ENCODE assay signal across 15 cellular contexts in genomic region chr5:68071731-68072130, GRCh38.
A peak's percentile ranks its signal among the peaks of the same experiment; 100 is the strongest.
DNase-seq lines count a peak whose midpoint lies in the region; ATAC-seq, FAIRE-seq and TF ChIP-seq lines count a peak whose summit lies in the region.
"Had no signal": no experiment of that assay in that cellular context is flagged by ENCODE, and none has a peak within 500 bp of the region (broad histone marks: within the 10 kb centered on the region; RNA-seq: fewer than 3 reads in every experiment).

No MANE protein-coding gene starts in this region.

- ATAC-seq in HG02870 (IDR thresholded peaks at IDR 0.05; ENCODE audit: unreplicated experiment): no peak

- H4K20me1 ChIP-seq in hepatocyte (ENCODE audit: insufficient read depth, poor library complexity, severe bottlenecking): no peaks in the 10 kb centered on the region

- no peaks in the 10 kb centered on the region for H3K79me2 ChIP-seq in hepatocyte

- DNase-seq in AG20443 (ENCODE audit: low spot score) (peak; percentile 50), GM19239 (ENCODE audit: insufficient read length, low spot score) (no peak), SK-N-DZ (ENCODE audit: low spot score) (peak; percentile 81), hepatocyte (ENCODE audit: low spot score) (no peak), amygdala (lab: John Stamatoyannopoulos, UW) (no peak), sigmoid colon (no peak)
- no peak for DNase-seq in stimulated activated naive CD4-positive, alpha-beta T cell treated with Interleukin-2 at 50 U/mL for 16 hours (lab: John Stamatoyannopoulos, UW)
- DNase-seq: activated CD4-positive, CD25-positive, alpha-beta regulatory T cell; anterior cingulate cortex; cortex of kidney; head of caudate nucleus; NCI-H2171 had no signal

- H3K9me3 ChIP-seq in hepatocyte (ENCODE audit: low read depth) (no peaks in the 10 kb centered on the region), sigmoid colon (no peaks in the 10 kb centered on the region)
- H3K9me3 ChIP-seq: right atrium auricular region had no signal

- 63% methylated on average over 6 of the region's 6 CpGs for WGBS in hepatocyte (ENCODE audit: low lambda C conversion rate, missing lambda C conversion rate)
- WGBS in sigmoid colon, 2 donors: 77 to 82% methylated on average over 6 of the region's 6 CpGs

- TF ChIP-seq POLR2A in sigmoid colon (IDR thresholded peaks at IDR 0.05): no peak

- H3K27me3 ChIP-seq in hepatocyte (no peaks in the 10 kb centered on the region), sigmoid colon (no peaks in the 10 kb centered on the region)
- H3K27me3 ChIP-seq: right atrium auricular region had no signal

- H3K27ac ChIP-seq in hepatocyte: peak overlapping the region; percentile 58
- H3K27ac ChIP-seq in sigmoid colon: peak overlapping the region in 1 of 4 donors; percentile 30
- H3K27ac ChIP-seq: epithelial cell of prostate had no signal

- H3K4me3 ChIP-seq in hepatocyte (no peak overlapping the region), sigmoid colon (no peak overlapping the region)
- H3K4me3 ChIP-seq: right atrium auricular region had no signal

- peak; percentile 18 for FAIRE-seq in GM19239 (lab: Jason Lieb, UNC)

- H3K36me3 ChIP-seq in hepatocyte (replicated peaks; ENCODE audit: insufficient read depth, low read depth): no peaks in the 10 kb centered on the region
- H3K36me3 ChIP-seq in sigmoid colon: no peaks in the 10 kb centered on the region
- H3K36me3 ChIP-seq: right atrium auricular region had no signal

- H3K9me2 ChIP-seq in hepatocyte (replicated peaks; ENCODE audit: insufficient read depth): no peaks in the 10 kb centered on the region

- TF ChIP-seq CTCF in hepatocyte (IDR thresholded peaks at IDR 0.05; ENCODE audit: poor library complexity) (no peak), sigmoid colon (IDR thresholded peaks at IDR 0.05) (no peak)

- TF ChIP-seq EP300 in sigmoid colon (IDR thresholded peaks at IDR 0.05): no peak

- H3K4me1 ChIP-seq in hepatocyte (ENCODE audit: insufficient read depth) (no peaks in the 10 kb centered on the region), sigmoid colon (no peaks in the 10 kb centered on the region)

- intact Hi-C loops in sigmoid colon (cut with DNase I): no loop called here

- H3K4me2 ChIP-seq in hepatocyte: no peak overlapping the region

- H2AFZ ChIP-seq in hepatocyte: no peak overlapping the region

Comparison
In these comparisons a context has a peak if more than half of its experiments do, and no peak if none do; other contexts are left out.
1. DNase-seq: peak in AG20443 (single experiment) and SK-N-DZ (single experiment); none in GM19239 (single experiment), hepatocyte (single experiment), amygdala (0 of 56), sigmoid colon (single experiment) and stimulated activated naive CD4-positive, alpha-beta T cell treated with Interleukin-2 at 50 U/mL for 16 hours (single experiment).